ENCODE assay signal across 1 cellular context in genomic region chr15:59165726-59166125, GRCh38.
TF ChIP-seq lines count a peak whose summit lies in the region.

No MANE protein-coding gene starts in this region.

TF ChIP-seq in H1, 55 proteins besides CTCF, POLR2A, EP300 and RAD21 (continued from another document):
- no peak for TF ChIP-seq SRF (IDR thresholded peaks at IDR 0.05; ENCODE audit: low read depth, low read length)
- no peak for TF ChIP-seq TCF12 (IDR thresholded peaks at IDR 0.05; ENCODE audit: low read depth, low read length)
- no peak for TF ChIP-seq YY1 (IDR thresholded peaks at IDR 0.05; ENCODE audit: low read depth, low read length)
- no peak for TF ChIP-seq JUN (IDR thresholded peaks at IDR 0.05; ENCODE audit: low read depth, low read length)
- no peak for TF ChIP-seq CHD1 (IDR thresholded peaks at IDR 0.05; ENCODE audit: low read depth, low read length)
- TF ChIP-seq JUND (IDR thresholded peaks at IDR 0.05; ENCODE audit: low read length), result no peak
- no peak for TF ChIP-seq EZH2 (IDR thresholded peaks at IDR 0.05; ENCODE audit: low read depth, low read length, severe bottlenecking)
- TF ChIP-seq TAF7 (optimal IDR thresholded peaks at IDR 0.05; ENCODE audit: borderline replicate concordance, low read depth, low read length), result no peak
- TF ChIP-seq ATF3 (IDR thresholded peaks at IDR 0.05; ENCODE audit: insufficient read depth, low read depth, low read length), result no peak
